12 cellular contexts compared by ENCODE assay signal in genomic region chr2:159010340-159010739, GRCh38. TPM values are rescaled to one million over a fixed set of nuclear protein-coding genes. Genes with fewer than 3 reads are reported as not detected.
DNase-seq lines count a peak whose midpoint lies in the region; ATAC-seq and TF ChIP-seq lines count a peak whose summit lies in the region.
"Had no signal": no experiment of that assay in that cellular context is flagged by ENCODE, and none has a peak within 500 bp of the region (broad histone marks: within the 10 kb centered on the region; RNA-seq: fewer than 3 reads in every experiment).

No MANE protein-coding gene starts in this region.

- H2AK5ac ChIP-seq in mesendoderm (ENCODE audit: low read length): no peak overlapping the region

- H3K79me1 ChIP-seq in mesendoderm (ENCODE audit: low read length): no peaks in the 10 kb centered on the region

- no peak overlapping the region for H4K8ac ChIP-seq in mesendoderm (ENCODE audit: low read depth, low read length)

- no peaks in the 10 kb centered on the region for H3K9me3 ChIP-seq in colonic mucosa

- H2BK15ac ChIP-seq in mesendoderm (replicated peaks; ENCODE audit: low read depth): no peak overlapping the region

- no peak overlapping the region for H3K9ac ChIP-seq in mesendoderm (ENCODE audit: low read length)
- H3K9ac ChIP-seq in colonic mucosa (ENCODE audit: low read depth in 2 of 2, low read length in 2 of 2): no peak overlapping the region

- DNase-seq in COLO829 (ENCODE audit: low spot score): peak; percentile 66
- DNase-seq in HT1080 (ENCODE audit: low read depth): peak; percentile 54
- peak; percentile 64 for DNase-seq in brain microvascular endothelial cell
- peak; percentile 24 for DNase-seq in mesendoderm
- no peak for DNase-seq in colonic mucosa
- DNase-seq in NCI-H2029 treated with DMSO at 0.1 percent for 48 hours (lab: John Stamatoyannopoulos, UW): no peak
- DNase-seq in activated CD4-positive, CD25-positive, alpha-beta regulatory T cell (lab: John Stamatoyannopoulos, UW): no peak
- DNase-seq: dorsolateral prefrontal cortex; NCI-H2081; SIG-M5; stimulated activated naive CD8-positive, alpha-beta T cell treated with anti-CD3 and anti-CD28 coated beads, Interleukin-15, Interleukin-2, amounts not matched to agents 100 U/mL and 50 U/mL, for 24 hours had no signal

- no peaks in the 10 kb centered on the region for H3K79me2 ChIP-seq in mesendoderm (ENCODE audit: control insufficient read depth, insufficient read depth, low read length)

- no peak for TF ChIP-seq CTCF in brain microvascular endothelial cell (IDR thresholded peaks at IDR 0.05; ENCODE audit: low read depth, low read length, missing control alignments)
- TF ChIP-seq CTCF in colonic mucosa (IDR thresholded peaks at IDR 0.05): no peak

- peaks cover 4% of the 10 kb centered on the region for H3K36me3 ChIP-seq in brain microvascular endothelial cell (replicated peaks)
- no peaks in the 10 kb centered on the region for H3K36me3 ChIP-seq in mesendoderm (ENCODE audit: control insufficient read depth, insufficient read depth, low read length)
- no peaks in the 10 kb centered on the region for H3K36me3 ChIP-seq in colonic mucosa

- intact Hi-C loops in colonic mucosa (cut with DNase I): no loop called here

- in situ Hi-C loops in brain microvascular endothelial cell (cut with HindIII; ENCODE audit: low pct_ligation_motif_present, low sequenced_read_pairs): no loop called here

- ATAC-seq in GM18868 (IDR thresholded peaks at IDR 0.05; ENCODE audit: unreplicated experiment): no peak
- ATAC-seq: stimulated activated naive CD8-positive, alpha-beta T cell treated with anti-CD3 and anti-CD28 coated beads, Interleukin-15, Interleukin-2, amounts not matched to agents 100 U/mL and 50 U/mL, for 24 hours had no signal

- H3K4ac ChIP-seq in mesendoderm (ENCODE audit: low read depth, low read length): no peak overlapping the region

- no peak overlapping the region for H4K5ac ChIP-seq in mesendoderm (ENCODE audit: low read length)

- H2BK5ac ChIP-seq in mesendoderm (ENCODE audit: low read length): no peak overlapping the region

- H3K18ac ChIP-seq in mesendoderm (ENCODE audit: low read length): no peak overlapping the region

- H2BK120ac ChIP-seq in mesendoderm (ENCODE audit: low read depth, low read length): no peak overlapping the region

- H3K4me2 ChIP-seq in mesendoderm (ENCODE audit: low read length): no peak overlapping the region

- H3K4me1 ChIP-seq in mesendoderm (ENCODE audit: control insufficient read depth, low read depth, low read length) (peaks cover 3% of the 10 kb centered on the region), colonic mucosa (no peaks in the 10 kb centered on the region)

- no CpG with 5 or more reads among the region's 5 CpGs for WGBS in mesendoderm (ENCODE audit: extremely low coverage, insufficient coverage, low lambda C conversion rate)

- peak overlapping the region; percentile 22 for H3K56ac ChIP-seq in mesendoderm (ENCODE audit: low read length)

- H3K23ac ChIP-seq in mesendoderm (ENCODE audit: low read length): no peak overlapping the region

- H3K27me3 ChIP-seq in brain microvascular endothelial cell (replicated peaks) (no peaks in the 10 kb centered on the region), mesendoderm (ENCODE audit: insufficient read depth, low read length, poor library complexity) (no peaks in the 10 kb centered on the region), colonic mucosa (no peaks in the 10 kb centered on the region)
- H3K27me3 ChIP-seq: dorsolateral prefrontal cortex had no signal

- H3K27ac ChIP-seq in brain microvascular endothelial cell: peak overlapping the region; percentile 68
- no peak overlapping the region for H3K27ac ChIP-seq in mesendoderm (ENCODE audit: low read depth, low read length)
- no peak overlapping the region for H3K27ac ChIP-seq in colonic mucosa
- H3K27ac ChIP-seq: dorsolateral prefrontal cortex had no signal

- H3K4me3 ChIP-seq in brain microvascular endothelial cell (ENCODE audit: low read depth, low read length): no peak overlapping the region
- H3K4me3 ChIP-seq in mesendoderm (ENCODE audit: low read length): no peak overlapping the region
- no peak overlapping the region for H3K4me3 ChIP-seq in colonic mucosa
- H3K4me3 ChIP-seq: dorsolateral prefrontal cortex had no signal

RNA-seq across cellular contexts. Expression of gene TANC1, which starts 41.9 kb away (rescaled TPM):
- total RNA-seq in HT1080 (2014; rRNA removed; shearing (Covaris generic)): 17.0 and 20.0 TPM in 2 replicates
- 11.6 and 14.0 TPM in 2 replicates for polyA plus RNA-seq in HT1080 (2015; cell fraction: cytosol; rRNA removed)
- 54.4 and 56.1 TPM in 2 replicates for polyA plus RNA-seq in HT1080 (2015; cell fraction: nucleus; rRNA removed)
- polyA plus RNA-seq in mesendoderm (2013, experiment 1 of 2): 2.6 TPM
- polyA plus RNA-seq in mesendoderm (2013, experiment 2 of 2): 2.8 TPM
- total RNA-seq in colonic mucosa: 10 to 100 TPM; 28.3 to 32.7 TPM

Comparison
In these comparisons a context has a peak if more than half of its experiments do, and no peak if none do; other contexts are left out.
1. DNase-seq: peak in COLO829 (single experiment), HT1080 (single experiment), brain microvascular endothelial cell (single experiment) and mesendoderm (single experiment); none in colonic mucosa (single experiment), NCI-H2029 treated with DMSO at 0.1 percent for 48 hours (single experiment) and activated CD4-positive, CD25-positive, alpha-beta regulatory T cell (0 of 4).